Comparison of ENCODE assay signal across 8 cellular contexts in genomic region chr10:133357293-133358151, GRCh38. TPM values are rescaled to one million over a fixed set of nuclear protein-coding genes. Genes with fewer than 3 reads are reported as not detected.
A peak's percentile ranks its signal among the peaks of the same experiment; 100 is the strongest.
DNase-seq lines count a peak whose midpoint lies in the region; ATAC-seq and TF ChIP-seq lines count a peak whose summit lies in the region.

Gene FUOM, minus strand, starts transcription at chr10:133358019. Its CDS starts 12 bp downstream, at chr10:133358007.

- intact Hi-C loops in lower lobe of right lung (cut with DNase I) = no loop called here

- H3K4me1 ChIP-seq in ES-I3 (ENCODE audit: insufficient read depth, low read length) = no peaks in the 10 kb centered on the region
- H3K4me1 ChIP-seq in lower lobe of right lung = peaks cover 18% of the 10 kb centered on the region
- no peaks in the 10 kb centered on the region for H3K4me1 ChIP-seq in SJCRH30

- no peak for TF ChIP-seq CTCF in coronary artery (IDR thresholded peaks at IDR 0.05)
- peak; percentile 7 for TF ChIP-seq CTCF in lower lobe of right lung (IDR thresholded peaks at IDR 0.05)

- no peaks in the 10 kb centered on the region for H3K27me3 ChIP-seq in lower lobe of right lung (ENCODE audit: low read depth)
- no peaks in the 10 kb centered on the region for H3K27me3 ChIP-seq in SJCRH30

- peak within 1 kb of the TSS; percentile 50 to 82 for H3K27ac ChIP-seq in coronary artery
- H3K27ac ChIP-seq in lower lobe of right lung = peak within 1 kb of the TSS; percentile 85
- no peak within 1 kb of the TSS for H3K27ac ChIP-seq in SJCRH30

- peak within 1 kb of the TSS; percentile 91 for H3K9ac ChIP-seq in ES-I3 (ENCODE audit: low read depth, low read length)

- peak; percentile 84 for ATAC-seq in GM21528 (IDR thresholded peaks at IDR 0.05; ENCODE audit: low FRiP score, unreplicated experiment)
- ATAC-seq in lower lobe of right lung = peak; percentile 89 to 91

- peak within 1 kb of the TSS; percentile 85 for H3K4me3 ChIP-seq in coronary artery
- peak within 1 kb of the TSS; percentile 74 for H3K4me3 ChIP-seq in lower lobe of right lung
- H3K4me3 ChIP-seq in SJCRH30 = no peak within 1 kb of the TSS

- peak; percentile 30 for DNase-seq in KG1 (lab: John Stamatoyannopoulos, UW)
- DNase-seq in activated CD4-positive, CD25-positive, alpha-beta regulatory T cell treated with anti-CD3 and anti-CD28 coated beads, Interleukin-2, amount 50 U/mL, for 72 hours = peak; percentile 76
- no peak for DNase-seq in coronary artery (ENCODE audit: low spot score)
- peak; percentile 87 for DNase-seq in lower lobe of right lung
- peak; percentile 36 for DNase-seq in stimulated activated CD8-positive, alpha-beta memory T cell treated with anti-CD3 and anti-CD28 coated beads, Interleukin-12 subunit alpha, Interleukin-12 subunit beta, amount 100 ng/mL, for 1 hour (ENCODE audit: low read depth)
- DNase-seq in SJCRH30 = no peak

- no peaks in the 10 kb centered on the region for H3K36me3 ChIP-seq in ES-I3 (ENCODE audit: insufficient read depth, low read length)
- peaks cover 12% of the 10 kb centered on the region for H3K36me3 ChIP-seq in lower lobe of right lung
- H3K36me3 ChIP-seq in SJCRH30 = no peaks in the 10 kb centered on the region

- H3K9me3 ChIP-seq in ES-I3 (ENCODE audit: control insufficient read depth, insufficient read depth, low read length) (no peaks in the 10 kb centered on the region), lower lobe of right lung (no peaks in the 10 kb centered on the region), SJCRH30 (replicated peaks) (no peaks in the 10 kb centered on the region)

RNA-seq across cellular contexts. Expression of gene FUOM, which starts in this region (rescaled TPM):
- 31.0 TPM for total RNA-seq in lower lobe of right lung
- not detected in 2 replicates for total RNA-seq in SJCRH30 (2014; rRNA removed; shearing (Covaris generic))

Comparison
In these comparisons a context has a peak if more than half of its experiments do, and no peak if none do; other contexts are left out.
1. RNA of gene FUOM (total RNA-seq): 31.0 TPM in lower lobe of right lung (single experiment); not detected in SJCRH30; every median in the first group is over 10 times any median in the second.
2. DNase-seq: peak in KG1 (single experiment), activated CD4-positive, CD25-positive, alpha-beta regulatory T cell treated with anti-CD3 and anti-CD28 coated beads, Interleukin-2, amount 50 U/mL, for 72 hours (single experiment), lower lobe of right lung (single experiment) and stimulated activated CD8-positive, alpha-beta memory T cell treated with anti-CD3 and anti-CD28 coated beads, Interleukin-12 subunit alpha, Interleukin-12 subunit beta, amount 100 ng/mL, for 1 hour (single experiment); none in coronary artery (single experiment) and SJCRH30 (0 of 2).